Comparison of ENCODE assay signal across 13 cellular contexts in genomic region chr6:79453558-79454042, GRCh38.
A peak's percentile ranks its signal among the peaks of the same experiment; 100 is the strongest.
DNase-seq lines count a peak whose midpoint lies in the region; ATAC-seq and TF ChIP-seq lines count a peak whose summit lies in the region.
"Had no signal": no experiment of that assay in that cellular context is flagged by ENCODE, and none has a peak within 500 bp of the region (broad histone marks: within the 10 kb centered on the region; RNA-seq: fewer than 3 reads in every experiment).

No MANE protein-coding gene starts in this region.

- H3K27me3 ChIP-seq in thyroid gland = no peaks in the 10 kb centered on the region
- no peaks in the 10 kb centered on the region for H3K27me3 ChIP-seq in MM.1S (replicated peaks; ENCODE audit: insufficient read depth, low read length)
- H3K27me3 ChIP-seq: BLaER1 had no signal

- H3K4me3 ChIP-seq in thyroid gland (replicated peaks in 1 of 3) (no peak overlapping the region), MM.1S (ENCODE audit: low read length) (no peak overlapping the region)
- H3K4me3 ChIP-seq: BLaER1, lung had no signal

- intact Hi-C loops in thyroid gland (cut with DNase I) = no loop called here

- H4K20me1 ChIP-seq in MM.1S (ENCODE audit: insufficient read depth, low read length) = no peaks in the 10 kb centered on the region
- H4K20me1 ChIP-seq: BLaER1 had no signal

- no peaks in the 10 kb centered on the region for H3K36me3 Mint-ChIP-seq in activated T-cell treated with anti-CD3 and anti-CD28 coated beads, Interleukin-2, amount 50 U/mL, for 72 hours (ENCODE audit: insufficient read depth in 2 of 2)
- H3K36me3 Mint-ChIP-seq in activated T-cell treated with anti-CD3 and anti-CD28 coated beads, Interleukin-2, amount 50 U/mL, for 24 hours (ENCODE audit: low read depth) = no peaks in the 10 kb centered on the region

- no peak overlapping the region for H2AFZ ChIP-seq in MM.1S (ENCODE audit: low read length)

- TF ChIP-seq POLR2A in thyroid gland (IDR thresholded peaks at IDR 0.05) = no peak

- peaks cover 9% of the 10 kb centered on the region for H3K4me1 Mint-ChIP-seq in activated T-cell treated with anti-CD3 and anti-CD28 coated beads, Interleukin-2, amount 50 U/mL, for 72 hours (ENCODE audit: low read depth)
- H3K4me1 Mint-ChIP-seq in activated T-cell treated with anti-CD3 and anti-CD28 coated beads, Interleukin-2, amount 50 U/mL, for 24 hours (ENCODE audit: low read depth) = no peaks in the 10 kb centered on the region

- no peaks in the 10 kb centered on the region for H3K9me2 ChIP-seq in MM.1S (replicated peaks; ENCODE audit: insufficient read depth, low read length)

- DNase-seq in activated T-cell treated with anti-CD3 and anti-CD28 coated beads, Interleukin-2, amount 50 U/mL, for 72 hours = no peak
- DNase-seq in activated T-cell treated with anti-CD3 and anti-CD28 coated beads, Interleukin-2, amount 50 U/mL, for 24 hours = no peak
- DNase-seq in NCI-H526 treated with DMSO at 0.1 percent for 48 hours (lab: John Stamatoyannopoulos, UW) (peak; percentile 5), fibroblast of peridontal ligament (ENCODE audit: extremely low read depth) (peak; percentile 59), thyroid gland (peak; percentile 32 to 34), MM.1S (no peak), caudate nucleus (lab: John Stamatoyannopoulos, UW) (no peak), NCI-H146 treated with DMSO at 0.1 percent for 48 hours (lab: John Stamatoyannopoulos, UW; ENCODE audit: unreplicated experiment) (no peak)
- DNase-seq: activated gamma-delta T cell treated with Interleukin-2 at 50 U/mL for 16 hours; effector memory CD8-positive, alpha-beta T cell; stimulated activated naive CD4-positive, alpha-beta T cell had no signal

- no peaks in the 10 kb centered on the region for H3K9me3 Mint-ChIP-seq in activated T-cell treated with anti-CD3 and anti-CD28 coated beads, Interleukin-2, amount 50 U/mL, for 72 hours
- H3K9me3 Mint-ChIP-seq in activated T-cell treated with anti-CD3 and anti-CD28 coated beads, Interleukin-2, amount 50 U/mL, for 24 hours = no peaks in the 10 kb centered on the region

- H3F3A ChIP-seq in MM.1S (ENCODE audit: insufficient read depth, low read length) = no peaks in the 10 kb centered on the region

- ATAC-seq in activated T-cell treated with anti-CD3 and anti-CD28 coated beads, Interleukin-2, amount 50 U/mL, for 72 hours (replicated peaks in 1 of 2) = peak; percentile 46 to 55
- ATAC-seq: effector memory CD8-positive, alpha-beta T cell had no signal

- WGBS in thyroid gland, 2 donors = 40 to 64% methylated on average over 3 of the region's 3 CpGs

- H3K27ac ChIP-seq in thyroid gland = no peak overlapping the region
- no peak overlapping the region for H3K27ac ChIP-seq in MM.1S (ENCODE audit: low read length)
- no peak overlapping the region for H3K27ac ChIP-seq in caudate nucleus (ENCODE audit: low read depth, low read length)
- H3K27ac ChIP-seq: BLaER1 had no signal

- no peak overlapping the region for H3K9ac ChIP-seq in MM.1S (ENCODE audit: low read length)
- H3K9ac ChIP-seq: BLaER1 had no signal

- H3K4me3 Mint-ChIP-seq in activated T-cell treated with anti-CD3 and anti-CD28 coated beads, Interleukin-2, amount 50 U/mL, for 72 hours = no peak overlapping the region
- no peak overlapping the region for H3K4me3 Mint-ChIP-seq in activated T-cell treated with anti-CD3 and anti-CD28 coated beads, Interleukin-2, amount 50 U/mL, for 24 hours
- H3K4me3 Mint-ChIP-seq: effector memory CD8-positive, alpha-beta T cell had no signal

- H3K79me2 ChIP-seq in MM.1S (ENCODE audit: low read length) = no peaks in the 10 kb centered on the region

- H3K4me1 ChIP-seq in thyroid gland (peaks cover 0 to 9% of the 10 kb centered on the region in 2 donors), MM.1S (ENCODE audit: low read length) (no peaks in the 10 kb centered on the region)
- H3K4me1 ChIP-seq: BLaER1 had no signal

- peaks cover 15% of the 10 kb centered on the region for H3K27me3 Mint-ChIP-seq in activated T-cell treated with anti-CD3 and anti-CD28 coated beads, Interleukin-2, amount 50 U/mL, for 72 hours (ENCODE audit: low read depth)
- H3K27me3 Mint-ChIP-seq in activated T-cell treated with anti-CD3 and anti-CD28 coated beads, Interleukin-2, amount 50 U/mL, for 24 hours = peaks cover 3% of the 10 kb centered on the region
- H3K27me3 Mint-ChIP-seq: effector memory CD8-positive, alpha-beta T cell had no signal

- H3K4me2 ChIP-seq in MM.1S (ENCODE audit: low read depth, low read length) = no peak overlapping the region
- H3K4me2 ChIP-seq: BLaER1 had no signal

- H3K36me3 ChIP-seq in thyroid gland (no peaks in the 10 kb centered on the region), MM.1S (replicated peaks; ENCODE audit: insufficient read depth, low read length) (no peaks in the 10 kb centered on the region)
- H3K36me3 ChIP-seq: BLaER1 had no signal

- TF ChIP-seq CTCF in thyroid gland (IDR thresholded peaks at IDR 0.05) (no peak), MM.1S (IDR thresholded peaks at IDR 0.05; ENCODE audit: low read length) (no peak)

- H3K9me3 ChIP-seq in thyroid gland (no peaks in the 10 kb centered on the region), MM.1S (replicated peaks; ENCODE audit: insufficient read depth, low read length) (no peaks in the 10 kb centered on the region)
- H3K9me3 ChIP-seq: BLaER1 had no signal

- H3K27ac Mint-ChIP-seq in activated T-cell treated with anti-CD3 and anti-CD28 coated beads, Interleukin-2, amount 50 U/mL, for 72 hours = no peak overlapping the region
- no peak overlapping the region for H3K27ac Mint-ChIP-seq in activated T-cell treated with anti-CD3 and anti-CD28 coated beads, Interleukin-2, amount 50 U/mL, for 24 hours
- H3K27ac Mint-ChIP-seq: effector memory CD8-positive, alpha-beta T cell had no signal

Comparison
In these comparisons a context has a peak if more than half of its experiments do, and no peak if none do; other contexts are left out.
1. DNase-seq: peak in NCI-H526 treated with DMSO at 0.1 percent for 48 hours (single experiment), fibroblast of peridontal ligament (single experiment) and thyroid gland (2 of 2); none in activated T-cell treated with anti-CD3 and anti-CD28 coated beads, Interleukin-2, amount 50 U/mL, for 72 hours (0 of 2), activated T-cell treated with anti-CD3 and anti-CD28 coated beads, Interleukin-2, amount 50 U/mL, for 24 hours (single experiment), MM.1S (single experiment), caudate nucleus (0 of 61) and NCI-H146 treated with DMSO at 0.1 percent for 48 hours (single experiment).